ENCODE assay signal across 13 cellular contexts in genomic region chr10:73398024-73398423, GRCh38. TPM values are rescaled to one million over a fixed set of nuclear protein-coding genes. Genes with fewer than 3 reads are reported as not detected.
DNase-seq lines count a peak whose midpoint lies in the region; ATAC-seq and TF ChIP-seq lines count a peak whose summit lies in the region.
"Had no signal": no experiment of that assay in that cellular context is flagged by ENCODE, and none has a peak within 500 bp of the region (broad histone marks: within the 10 kb centered on the region; RNA-seq: fewer than 3 reads in every experiment).

No MANE protein-coding gene starts in this region.

- H3K9me3 ChIP-seq in endodermal cell (ENCODE audit: control insufficient read depth, low read length), result peaks cover 19% of the 10 kb centered on the region

- H3K27ac Mint-ChIP-seq in endodermal cell (no peak overlapping the region), progenitor cell of endocrine pancreas (no peak overlapping the region)
- H3K27ac Mint-ChIP-seq: dendritic cell treated with granulocyte-macrophage colony-stimulating factor and Interleukin-4, amounts not matched to agents 40 ng/mL and 50 ng/mL, for 4 days; stimulated activated naive CD8-positive, alpha-beta T cell treated with anti-CD3 and anti-CD28 coated beads, Interleukin-15, amount 100 ng/mL, for 72 hours had no signal

- no peak overlapping the region for H3K27ac ChIP-seq in endodermal cell (ENCODE audit: low read depth, low read length)

- H3K36me3 Mint-ChIP-seq in endodermal cell (ENCODE audit: low read depth) (peaks cover 53% of the 10 kb centered on the region), progenitor cell of endocrine pancreas (ENCODE audit: insufficient read depth) (peaks cover 23% of the 10 kb centered on the region)

- DNase-seq in DMS 273 (lab: John Stamatoyannopoulos, UW; ENCODE audit: unreplicated experiment) (peak; percentile 1), DMS 273 treated with DMSO at 0.1 percent for 48 hours (lab: John Stamatoyannopoulos, UW) (no peak), NCI-H69 (lab: John Stamatoyannopoulos, UW) (peak; percentile 3), endodermal cell (peak; percentile 68), progenitor cell of endocrine pancreas (ENCODE audit: low spot score, unreplicated experiment) (no peak), putamen (ENCODE audit: low spot score) (no peak)
- no peak for DNase-seq in stimulated activated CD4-positive, alpha-beta T cell treated with anti-CD3 and anti-CD28 coated beads, Interleukin-2, amount 100 ng/mL, for 24 hours
- DNase-seq: mammary epithelial cell; NCI-H1105; small intestine; stimulated activated naive CD8-positive, alpha-beta T cell treated with anti-CD3 and anti-CD28 coated beads, Interleukin-15, amount 100 ng/mL, for 72 hours had no signal

- no peaks in the 10 kb centered on the region for H3K27me3 ChIP-seq in endodermal cell (ENCODE audit: control insufficient read depth, insufficient read depth, low read length, poor library complexity, severe bottlenecking)

- TF ChIP-seq CTCF in endodermal cell (conservative IDR thresholded peaks at IDR 0.05) (peak; percentile 61), progenitor cell of endocrine pancreas (IDR thresholded peaks at IDR 0.05; ENCODE audit: unreplicated experiment) (peak; percentile 12)

- H3K4me1 ChIP-seq in endodermal cell (ENCODE audit: control insufficient read depth, insufficient read depth, low read length), result no peaks in the 10 kb centered on the region

- H3K4me3 Mint-ChIP-seq in endodermal cell (no peak overlapping the region), progenitor cell of endocrine pancreas (ENCODE audit: low read depth) (no peak overlapping the region)
- H3K4me3 Mint-ChIP-seq: dendritic cell treated with granulocyte-macrophage colony-stimulating factor and Interleukin-4, amounts not matched to agents 40 ng/mL and 50 ng/mL, for 4 days; stimulated activated naive CD8-positive, alpha-beta T cell treated with anti-CD3 and anti-CD28 coated beads, Interleukin-15, amount 100 ng/mL, for 72 hours had no signal

- peaks cover 9% of the 10 kb centered on the region for H3K9me3 Mint-ChIP-seq in endodermal cell
- no peaks in the 10 kb centered on the region for H3K9me3 Mint-ChIP-seq in progenitor cell of endocrine pancreas (ENCODE audit: low read depth)
- H3K9me3 Mint-ChIP-seq: dendritic cell treated with granulocyte-macrophage colony-stimulating factor and Interleukin-4, amounts not matched to agents 40 ng/mL and 50 ng/mL, for 4 days; stimulated activated naive CD8-positive, alpha-beta T cell treated with anti-CD3 and anti-CD28 coated beads, Interleukin-15, amount 100 ng/mL, for 72 hours had no signal

- WGBS in endodermal cell (ENCODE audit: insufficient coverage in 1 of 2, insufficient read length in 1 of 2), 2 experiments, result 90 to 92% methylated on average over 2 to 6 of the region's 6 CpGs

- H3K36me3 ChIP-seq in endodermal cell (ENCODE audit: control insufficient read depth, insufficient read depth, low read length), result peaks cover 52% of the 10 kb centered on the region

- no peak overlapping the region for H3K4me3 ChIP-seq in endodermal cell (ENCODE audit: low read length)

- no peak overlapping the region for H3K9ac ChIP-seq in endodermal cell (ENCODE audit: extremely low read depth, low read length, poor library complexity, severe bottlenecking)

- no peaks in the 10 kb centered on the region for H3K4me1 Mint-ChIP-seq in endodermal cell
- no peaks in the 10 kb centered on the region for H3K4me1 Mint-ChIP-seq in progenitor cell of endocrine pancreas (ENCODE audit: low read depth)

- ATAC-seq in HG03039 (IDR thresholded peaks at IDR 0.05; ENCODE audit: unreplicated experiment), result no peak
- ATAC-seq: stimulated activated naive CD8-positive, alpha-beta T cell treated with anti-CD3 and anti-CD28 coated beads, Interleukin-15, amount 100 ng/mL, for 72 hours had no signal

- H3K27me3 Mint-ChIP-seq in endodermal cell (ENCODE audit: insufficient read depth) (no peaks in the 10 kb centered on the region), progenitor cell of endocrine pancreas (no peaks in the 10 kb centered on the region)
- H3K27me3 Mint-ChIP-seq: dendritic cell treated with granulocyte-macrophage colony-stimulating factor and Interleukin-4, amounts not matched to agents 40 ng/mL and 50 ng/mL, for 4 days; stimulated activated naive CD8-positive, alpha-beta T cell treated with anti-CD3 and anti-CD28 coated beads, Interleukin-15, amount 100 ng/mL, for 72 hours had no signal

RNA-seq across cellular contexts. Expression of gene ANXA7, which starts 15.8 kb away (rescaled TPM):
- total RNA-seq in endodermal cell (10 to 100 TPM; 69.2 to 82.3 TPM), progenitor cell of endocrine pancreas (58.9 and 68.2 TPM in 2 replicates)
- 54.1 TPM for polyA plus RNA-seq in endodermal cell (2013, experiment 1 of 2)
- polyA plus RNA-seq in endodermal cell (2013, experiment 2 of 2), result 58.7 TPM

RNA-seq across cellular contexts. Expression of gene MSS51, which starts 35.3 kb away (rescaled TPM):
- 1 to 10 TPM; 3.9 to 4.0 TPM for total RNA-seq in endodermal cell
- 1.3 TPM for polyA plus RNA-seq in endodermal cell (2013, experiment 1 of 2)
- 1.5 TPM for polyA plus RNA-seq in endodermal cell (2013, experiment 2 of 2)
- 4.2 and 5.1 TPM in 2 replicates for total RNA-seq in progenitor cell of endocrine pancreas

RNA-seq across cellular contexts. Expression of gene CFAP70, which starts 39.4 kb away (rescaled TPM):
- total RNA-seq in endodermal cell, result under 1 TPM; 0.58 to 0.77 TPM
- 0.53 TPM for polyA plus RNA-seq in endodermal cell (2013, experiment 1 of 2)
- polyA plus RNA-seq in endodermal cell (2013, experiment 2 of 2), result 0.50 TPM
- total RNA-seq in progenitor cell of endocrine pancreas, result 5.3 and 5.6 TPM in 2 replicates

Comparison
In these comparisons a context has a peak if more than half of its experiments do, and no peak if none do; other contexts are left out.
1. DNase-seq: peak in DMS 273 (single experiment), NCI-H69 (single experiment) and endodermal cell (single experiment); none in DMS 273 treated with DMSO at 0.1 percent for 48 hours (single experiment), progenitor cell of endocrine pancreas (single experiment), putamen (single experiment) and stimulated activated CD4-positive, alpha-beta T cell treated with anti-CD3 and anti-CD28 coated beads, Interleukin-2, amount 100 ng/mL, for 24 hours (0 of 2).